Comparison of ENCODE assay signal across 18 cellular contexts in the genomic region with DNA sequence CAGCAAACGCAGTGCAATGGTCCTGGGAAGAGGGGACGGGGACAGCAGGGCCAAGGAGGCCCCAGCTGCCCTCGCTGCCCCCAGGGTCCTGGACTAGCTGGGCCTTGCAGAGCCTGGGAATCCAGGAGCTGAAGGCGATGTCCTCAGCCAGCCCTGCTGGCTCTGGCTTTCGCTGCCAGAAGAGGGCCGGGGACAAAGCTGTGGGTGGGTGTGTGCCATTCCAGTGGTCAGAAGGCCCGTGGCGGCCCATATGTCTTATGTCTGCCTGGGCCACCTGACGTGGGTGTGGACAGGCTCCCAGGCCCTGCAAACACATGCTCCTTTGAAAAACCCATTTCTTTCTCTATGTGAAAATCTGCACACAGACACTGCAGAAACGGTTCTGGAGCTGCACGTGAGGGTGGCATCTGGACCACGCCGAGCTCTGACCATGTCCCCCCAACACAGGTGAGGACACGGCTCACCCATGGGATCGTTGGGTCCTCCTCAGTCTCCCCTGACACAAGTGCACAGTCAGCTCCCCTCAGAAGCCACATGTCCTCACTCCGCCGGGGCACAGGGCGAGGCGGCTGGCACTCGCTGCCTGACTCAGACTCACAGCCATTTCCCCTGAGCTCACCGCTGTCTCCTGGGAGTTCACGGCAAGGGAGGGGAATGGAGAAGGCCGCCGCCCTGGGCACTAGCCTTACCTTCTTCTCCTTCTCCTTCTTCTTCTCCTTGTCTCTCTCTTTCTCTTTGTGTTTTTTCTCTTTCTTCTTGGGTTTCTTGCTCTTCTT. TPM values are rescaled to one million over a fixed set of nuclear protein-coding genes. Genes with fewer than 3 reads are reported as not detected.
A peak's percentile ranks its signal among the peaks of the same experiment; 100 is the strongest.
DNase-seq lines count a peak whose midpoint lies in the region; ATAC-seq and TF ChIP-seq lines count a peak whose summit lies in the region.
"Had no signal": no experiment of that assay in that cellular context is flagged by ENCODE, and none has a peak within 500 bp of the region (broad histone marks: within the 10 kb centered on the region; RNA-seq: fewer than 3 reads in every experiment).

No MANE protein-coding gene starts in this region.

- H3K27ac ChIP-seq in Panc1 (ENCODE audit: low read length): no peak overlapping the region
- H3K27ac ChIP-seq: epithelial cell of prostate, skin epidermis, thyroid gland had no signal

- POLR2A ChIA-PET in Panc1 (lab: Charles Lee): no interaction called here

- no peaks in the 10 kb centered on the region; the same call in 1 of the 2 replicates for H3K36me3 ChIP-seq in Panc1 (ENCODE audit: control insufficient read depth, insufficient read depth, low read length)

- no peak overlapping the region for H3K4me3 Mint-ChIP-seq in nephron progenitor cell
- H3K4me3 Mint-ChIP-seq: CD4-positive, alpha-beta T cell; IgD-negative memory B cell; mesothelial cell of epicardium had no signal

- in situ Hi-C loops in Panc1 (cut with HindIII; ENCODE audit: low pct_unique_long_range_greater_than_20kb, low sequenced_read_pairs): no loop called here

- H3K4me3 ChIP-seq in Panc1 (ENCODE audit: low read depth in 2 of 2, low read length in 2 of 2) (no peak overlapping the region), choroid plexus epithelial cell (ENCODE audit: low read depth, low read length) (no peak overlapping the region)
- H3K4me3 ChIP-seq: heart left ventricle, skin epidermis, thyroid gland had no signal

- H3K4me1 Mint-ChIP-seq in nephron progenitor cell: no peaks in the 10 kb centered on the region
- H3K4me1 Mint-ChIP-seq: mesothelial cell of epicardium had no signal

- no peaks in the 10 kb centered on the region for H3K27me3 ChIP-seq in Panc1 (ENCODE audit: control insufficient read depth, insufficient read depth, low read length)
- H3K27me3 ChIP-seq: heart left ventricle, thyroid gland had no signal

- H3K4me1 ChIP-seq in Panc1 (ENCODE audit: control insufficient read depth, insufficient read depth, low read length): no peaks in the 10 kb centered on the region
- H3K4me1 ChIP-seq: thyroid gland had no signal

- no peak for TF ChIP-seq CTCF in Panc1 (IDR thresholded peaks at IDR 0.05)
- TF ChIP-seq CTCF in choroid plexus epithelial cell (conservative IDR thresholded peaks at IDR 0.05; ENCODE audit: low read depth, low read length): no peak
- no peak for TF ChIP-seq CTCF in nephron progenitor cell (IDR thresholded peaks at IDR 0.05)

- CTCF ChIA-PET in Panc1 (lab: Charles Lee): no interaction called here

- DNase-seq in EL (peak; percentile 23), Panc1 (ENCODE audit: low read depth, low spot score) (no peak), choroid plexus epithelial cell (ENCODE audit: low read depth) (peak; percentile 21), nephron progenitor cell (no peak), AML-193 (lab: John Stamatoyannopoulos, UW) (no peak), SK-N-DZ (ENCODE audit: low spot score) (no peak), KG1 (lab: John Stamatoyannopoulos, UW) (no peak), SHP77 treated with DMSO at 0.1 percent for 48 hours (lab: John Stamatoyannopoulos, UW) (no peak)
- DNase-seq: activated CD4-positive, alpha-beta T cell treated with anti-CD3 and anti-CD28 coated beads for 48 hours; CD4-positive, alpha-beta T cell; heart left ventricle; NCI-H1417 treated with DMSO at 0.1 percent for 48 hours; thyroid gland had no signal

- H3K27ac Mint-ChIP-seq in nephron progenitor cell: peak overlapping the region; percentile 4
- H3K27ac Mint-ChIP-seq: CD4-positive, alpha-beta T cell; mesothelial cell of epicardium had no signal

- intact Hi-C loops in Panc1 (cut with micrococcal nuclease; ENCODE audit: unreplicated experiment): no loop called here

- BruUV-seq in Panc1 (replicated peaks; lab: Mats Ljungman, UMichigan): TSS peak; percentile 57

- H3K27me3 Mint-ChIP-seq in nephron progenitor cell (ENCODE audit: low read depth, poor library complexity): no peaks in the 10 kb centered on the region
- H3K27me3 Mint-ChIP-seq: CD4-positive, alpha-beta T cell; IgD-negative memory B cell had no signal

- no peaks in the 10 kb centered on the region for H3K9me3 ChIP-seq in Panc1 (ENCODE audit: control insufficient read depth, insufficient read depth, low read depth, low read length)
- H3K9me3 ChIP-seq: heart left ventricle, thyroid gland had no signal

- H3K9me3 Mint-ChIP-seq in nephron progenitor cell: no peaks in the 10 kb centered on the region
- H3K9me3 Mint-ChIP-seq: CD4-positive, alpha-beta T cell; IgD-negative memory B cell; mesothelial cell of epicardium had no signal

- ATAC-seq in Panc1: no peak
- ATAC-seq: Right ventricle myocardium inferior had no signal

- peaks cover 31% of the 10 kb centered on the region for H3K36me3 Mint-ChIP-seq in nephron progenitor cell (ENCODE audit: low read depth)

RNA-seq across cellular contexts. Expression of a gene that starts 16.9 kb away (rescaled TPM):
- total RNA-seq in Panc1 (2021; ENCODE audit: unreplicated experiment): 5.4 TPM
- polyA plus RNA-seq in Panc1 (2012; ENCODE audit: insufficient read length): 4.7 TPM
- polyA plus RNA-seq in SK-N-DZ (2014; cell fraction: cytosol; rRNA removed): 0.27 and 1.7 TPM in 2 replicates
- polyA plus RNA-seq in SK-N-DZ (2014; cell fraction: nucleus; rRNA removed): 6.8 and 9.5 TPM in 2 replicates

RNA-seq across cellular contexts. Expression of a gene that starts 17.5 kb away (rescaled TPM):
- total RNA-seq in Panc1 (2021; ENCODE audit: unreplicated experiment): 36.3 TPM
- 21.0 TPM for polyA plus RNA-seq in Panc1 (2012; ENCODE audit: insufficient read length)
- polyA plus RNA-seq in SK-N-DZ (2014; cell fraction: cytosol; rRNA removed): 7.2 and 8.4 TPM in 2 replicates
- polyA plus RNA-seq in SK-N-DZ (2014; cell fraction: nucleus; rRNA removed): 3.4 and 4.2 TPM in 2 replicates

RNA-seq across cellular contexts. Expression of a gene that starts 37.7 kb away (rescaled TPM):
- total RNA-seq in Panc1 (2021; ENCODE audit: unreplicated experiment): 167 TPM
- polyA plus RNA-seq in Panc1 (2012; ENCODE audit: insufficient read length): 172 TPM
- 50.3 and 54.1 TPM in 2 replicates for polyA plus RNA-seq in SK-N-DZ (2014; cell fraction: cytosol; rRNA removed)
- 93.0 and 103 TPM in 2 replicates for polyA plus RNA-seq in SK-N-DZ (2014; cell fraction: nucleus; rRNA removed)

RNA-seq across cellular contexts. Expression of a gene that starts 50.1 kb away (rescaled TPM):
- 27.3 TPM for total RNA-seq in Panc1 (2021; ENCODE audit: unreplicated experiment)
- polyA plus RNA-seq in Panc1 (2012; ENCODE audit: insufficient read length): 19.6 TPM
- polyA plus RNA-seq in SK-N-DZ (2014; cell fraction: cytosol; rRNA removed): 14.9 and 22.7 TPM in 2 replicates
- polyA plus RNA-seq in SK-N-DZ (2014; cell fraction: nucleus; rRNA removed): 73.6 and 154 TPM in 2 replicates

Comparison
In these comparisons a context has a peak if more than half of its experiments do, and no peak if none do; other contexts are left out.
1. DNase-seq: peak in EL (single experiment) and choroid plexus epithelial cell (single experiment); none in Panc1 (single experiment), nephron progenitor cell (single experiment), AML-193 (0 of 2), SK-N-DZ (single experiment), KG1 (single experiment) and SHP77 treated with DMSO at 0.1 percent for 48 hours (single experiment).